In the genomic region with DNA sequence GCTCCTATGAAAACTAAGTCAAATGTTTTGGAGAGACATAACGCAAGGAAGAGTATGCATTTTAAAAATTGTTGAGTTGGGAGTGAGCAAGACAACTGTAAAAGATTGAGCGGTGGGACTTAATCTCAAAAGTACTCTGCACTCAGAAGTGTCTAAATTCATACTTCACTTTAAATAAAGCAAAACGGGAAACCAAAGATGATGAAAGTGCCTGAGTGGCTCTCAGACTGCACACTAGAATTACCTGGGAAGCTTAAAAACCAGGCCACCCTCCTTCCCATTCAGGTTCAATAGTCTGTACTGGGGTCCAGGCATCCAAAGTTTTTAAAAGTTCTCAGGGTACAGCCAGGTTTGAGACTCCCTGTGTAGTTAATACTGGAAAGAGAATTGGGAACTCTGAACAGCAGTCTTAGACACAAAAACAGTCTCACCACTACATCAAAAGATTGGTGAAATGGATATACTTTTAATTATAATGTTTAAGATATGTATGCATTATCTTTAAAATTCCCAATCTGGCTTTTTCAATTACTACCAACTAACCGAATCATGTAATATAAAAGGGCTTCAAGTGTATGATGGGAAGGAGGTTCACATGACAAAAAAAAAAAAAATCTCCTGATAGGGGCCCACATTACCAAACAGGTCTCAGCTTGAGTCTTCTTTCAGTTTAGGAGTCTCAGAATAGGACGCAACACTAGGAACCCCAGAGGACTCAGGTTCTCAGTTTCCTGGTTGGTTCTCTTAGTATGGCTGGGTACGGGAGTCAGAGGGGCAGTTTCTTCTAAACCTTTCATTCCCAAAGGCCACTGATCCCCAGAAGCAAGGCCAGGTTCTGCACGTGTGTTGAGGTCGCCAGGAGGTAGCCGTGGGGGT, we compare ENCODE assay signal across 8 cellular contexts. TPM values are rescaled to one million over a fixed set of nuclear protein-coding genes. Genes with fewer than 3 reads are reported as not detected.
DNase-seq lines count a peak whose midpoint lies in the region; ATAC-seq and TF ChIP-seq lines count a peak whose summit lies in the region.

No MANE protein-coding gene starts in this region.

- H3K4me1 Mint-ChIP-seq in activated T-cell treated with anti-CD3 and anti-CD28 coated beads, Interleukin-2, amount 50 U/mL, for 72 hours (ENCODE audit: low read depth) = peaks cover 26% of the 10 kb centered on the region

- ATAC-seq in activated T-cell treated with anti-CD3 and anti-CD28 coated beads, Interleukin-2, amount 50 U/mL, for 72 hours (replicated peaks in 1 of 2) = no peak
- ATAC-seq in heart left ventricle (peak in 1 of 4 donors; percentile 1), sciatic nerve (peak; percentile 27)

- TF ChIP-seq POLR2A in heart left ventricle (IDR thresholded peaks at IDR 0.05) = no peak

- H3K4me1 ChIP-seq in HAP-1 (peaks cover 10% of the 10 kb centered on the region), heart left ventricle (peaks cover 0 to 28% (median 19%) of the 10 kb centered on the region in 12 donors)

- H3K36me3 ChIP-seq in HAP-1 (replicated peaks) (no peaks in the 10 kb centered on the region; the same call in none of the 2 replicates), heart left ventricle (peaks cover 0 to 6% (median 0%) of the 10 kb centered on the region in 9 donors)

- peak overlapping the region; percentile 69 for H3K4me3 ChIP-seq in HAP-1
- peak overlapping the region; percentile 65 to 97 (median 88) for H3K4me3 ChIP-seq in heart left ventricle

- intact Hi-C loops in heart left ventricle (cut with DNase I) (loop anchor here in 1 of 10 donors (1.0 kb wide), 1 partner anchor 15 kb away; no protein-coding TSS in a partner anchor), sciatic nerve (cut with DNase I) (no loop called here)

- no peaks in the 10 kb centered on the region for H3K27me3 ChIP-seq in HAP-1 (ENCODE audit: low read depth)
- H3K27me3 ChIP-seq in heart left ventricle = no peaks in the 10 kb centered on the region

- peaks cover 2% of the 10 kb centered on the region in 2 donors for H3K36me3 Mint-ChIP-seq in activated T-cell treated with anti-CD3 and anti-CD28 coated beads, Interleukin-2, amount 50 U/mL, for 72 hours (ENCODE audit: insufficient read depth in 2 of 2)

- H3K9me3 ChIP-seq in HAP-1 = no peaks in the 10 kb centered on the region
- no peaks in the 10 kb centered on the region for H3K9me3 ChIP-seq in heart left ventricle

- H3K27me3 Mint-ChIP-seq in activated T-cell treated with anti-CD3 and anti-CD28 coated beads, Interleukin-2, amount 50 U/mL, for 72 hours (ENCODE audit: low read depth) = no peaks in the 10 kb centered on the region

- no peak for TF ChIP-seq CTCF in heart left ventricle (IDR thresholded peaks at IDR 0.05)

- in situ Hi-C loops in HAP-1 (cut with MboI; ENCODE audit: low sequenced_read_pairs) = no loop called here

- DNase-seq in AML-193 (lab: John Stamatoyannopoulos, UW) (peak; percentile 4 to 14), HAP-1 (ENCODE audit: low spot score in 2 of 2) (no peak), heart left ventricle (no peak), sciatic nerve (ENCODE audit: low spot score) (no peak), GF-D8 (lab: John Stamatoyannopoulos, UW) (no peak), NCI-H2029 treated with DMSO at 0.1 percent for 48 hours (lab: John Stamatoyannopoulos, UW) (no peak)
- no peak for DNase-seq in activated T-cell treated with anti-CD3 and anti-CD28 coated beads, Interleukin-2, amount 50 U/mL, for 72 hours
- no peak for DNase-seq in stimulated activated CD4-positive, alpha-beta T cell treated with anti-CD3 and anti-CD28 coated beads, Interleukin-4, amount 100 ng/mL, for 24 hours

- peak overlapping the region; percentile 94 for H3K27ac Mint-ChIP-seq in activated T-cell treated with anti-CD3 and anti-CD28 coated beads, Interleukin-2, amount 50 U/mL, for 72 hours

- WGBS in heart left ventricle, 4 donors = 19 to 27% (median 23%) methylated on average over 7 to 9 of the region's 9 CpGs

- H3K27ac ChIP-seq in heart left ventricle = peak overlapping the region; percentile 58 to 99 (median 96)

- H3K9me3 Mint-ChIP-seq in activated T-cell treated with anti-CD3 and anti-CD28 coated beads, Interleukin-2, amount 50 U/mL, for 72 hours = no peaks in the 10 kb centered on the region

- H3K4me3 Mint-ChIP-seq in activated T-cell treated with anti-CD3 and anti-CD28 coated beads, Interleukin-2, amount 50 U/mL, for 72 hours = peak overlapping the region; percentile 94 to 97

RNA-seq across cellular contexts. Expression of a gene that starts 1.0 kb away (rescaled TPM):
- total RNA-seq in activated T-cell treated with anti-CD3 and anti-CD28 coated beads, Interleukin-2, amount 50 U/mL, for 72 hours = 10 to 100 TPM; 11.8 to 12.6 TPM
- total RNA-seq in heart left ventricle (10 to 100 TPM in 5 of 9 donors, 1 to 10 TPM in 4; 7.7 to 13.0 (median 10.0) TPM), sciatic nerve (8.3 TPM)
- 1 to 10 TPM; 6.2 to 9.2 TPM for polyA plus RNA-seq in heart left ventricle

RNA-seq across cellular contexts. Expression of a gene that starts 17.8 kb away (rescaled TPM):
- 10 to 100 TPM; 30.2 to 37.4 TPM for total RNA-seq in activated T-cell treated with anti-CD3 and anti-CD28 coated beads, Interleukin-2, amount 50 U/mL, for 72 hours
- total RNA-seq in heart left ventricle (10 to 100 TPM in 2 of 9 donors, 1 to 10 TPM in 7; 2.9 to 11.4 (median 5.6) TPM), sciatic nerve (24.0 TPM)
- 10 to 100 TPM in 1 of 2 donors, 1 to 10 TPM in 1; 2.1 to 10.1 TPM for polyA plus RNA-seq in heart left ventricle

RNA-seq across cellular contexts. Expression of a gene that starts 21.7 kb away (rescaled TPM):
- 1 to 10 TPM; 2.7 to 3.2 TPM for total RNA-seq in activated T-cell treated with anti-CD3 and anti-CD28 coated beads, Interleukin-2, amount 50 U/mL, for 72 hours
- total RNA-seq in heart left ventricle (10 to 100 TPM; 30.0 to 40.3 (median 36.7) TPM), sciatic nerve (56.5 TPM)
- 10 to 100 TPM; 16.6 to 52.9 TPM for polyA plus RNA-seq in heart left ventricle

RNA-seq across cellular contexts. Expression of a gene that starts 36.4 kb away (rescaled TPM):
- 100 to 1,000 TPM; 188 to 189 TPM for total RNA-seq in activated T-cell treated with anti-CD3 and anti-CD28 coated beads, Interleukin-2, amount 50 U/mL, for 72 hours
- total RNA-seq in heart left ventricle (10 to 100 TPM; 23.7 to 85.1 (median 62.5) TPM), sciatic nerve (135 TPM)
- 100 to 1,000 TPM in 1 of 2 donors, 10 to 100 TPM in 1; 48.6 to 102 TPM for polyA plus RNA-seq in heart left ventricle

RNA-seq across cellular contexts. Expression of a gene that starts 47.2 kb away (rescaled TPM):
- total RNA-seq in activated T-cell treated with anti-CD3 and anti-CD28 coated beads, Interleukin-2, amount 50 U/mL, for 72 hours = not detected
- total RNA-seq in heart left ventricle = not detected
- polyA plus RNA-seq in heart left ventricle = not detected
- not detected for total RNA-seq in sciatic nerve

Comparison
In these comparisons a context has a peak if more than half of its experiments do, and no peak if none do; other contexts are left out.
1. DNase-seq: peak in AML-193 (2 of 2); none in HAP-1 (0 of 2), activated T-cell treated with anti-CD3 and anti-CD28 coated beads, Interleukin-2, amount 50 U/mL, for 72 hours (0 of 2), heart left ventricle (0 of 5), sciatic nerve (single experiment), GF-D8 (single experiment), stimulated activated CD4-positive, alpha-beta T cell treated with anti-CD3 and anti-CD28 coated beads, Interleukin-4, amount 100 ng/mL, for 24 hours (single experiment) and NCI-H2029 treated with DMSO at 0.1 percent for 48 hours (single experiment).
2. RNA of a gene that starts 21.7 kb away (total RNA-seq): 56.5 TPM in sciatic nerve (single experiment) and 30.0 to 40.3 TPM in heart left ventricle; 2.7 to 3.2 TPM in activated T-cell treated with anti-CD3 and anti-CD28 coated beads, Interleukin-2, amount 50 U/mL, for 72 hours; every median in the first group is over 4 times any median in the second.